ENCODE assay signal across 14 cellular contexts in genomic region chr5:77773734-77774280, GRCh38. TPM values are rescaled to one million over a fixed set of nuclear protein-coding genes. Genes with fewer than 3 reads are reported as not detected.
DNase-seq lines count a peak whose midpoint lies in the region; ATAC-seq, FAIRE-seq and TF ChIP-seq lines count a peak whose summit lies in the region.
"Had no signal": no experiment of that assay in that cellular context is flagged by ENCODE, and none has a peak within 500 bp of the region (broad histone marks: within the 10 kb centered on the region; RNA-seq: fewer than 3 reads in every experiment).

No MANE protein-coding gene starts in this region.

- peak overlapping the region; percentile 51 for H3K4me3 Mint-ChIP-seq in activated CD4-positive, alpha-beta T cell treated with anti-CD3 and anti-CD28 coated beads, Interleukin-2, amount 10 ng/mL, durations not matched to agents 24 days and 14 days
- H3K4me3 Mint-ChIP-seq in activated CD4-positive, alpha-beta T cell treated with anti-CD3 and anti-CD28 coated beads, Interleukin-2, amount 10 ng/mL, durations not matched to agents 7 days and 5 days = no peak overlapping the region

- FAIRE-seq in endothelial cell of umbilical vein (lab: Jason Lieb, UNC) = no peak
- FAIRE-seq: bronchial epithelial cell, GM19239 had no signal

- H3K27me3 ChIP-seq in endothelial cell of umbilical vein (ENCODE audit: control insufficient read depth in 2 of 2, insufficient read depth in 2 of 2, low read length in 2 of 2) (no peaks in the 10 kb centered on the region), psoas muscle (ENCODE audit: insufficient read depth in 3 of 3, low read length in 2 of 3) (no peaks in the 10 kb centered on the region), ovary (no peaks in the 10 kb centered on the region)
- H3K27me3 ChIP-seq: foreskin keratinocyte, SJSA1 had no signal

- no peak for TF ChIP-seq EP300 in ovary (IDR thresholded peaks at IDR 0.05)

- WGBS in psoas muscle, 3 donors = 65 to 74% (median 67%) methylated on average over 3 of the region's 3 CpGs
- WGBS in ovary, 3 donors = 61 to 66% (median 61%) methylated on average over 3 of the region's 3 CpGs

- peaks cover 25% of the 10 kb centered on the region for H4K20me1 ChIP-seq in OCI-LY7 (ENCODE audit: insufficient read depth, low read length)
- peaks cover 13% of the 10 kb centered on the region for H4K20me1 ChIP-seq in endothelial cell of umbilical vein (replicated peaks; ENCODE audit: control insufficient read depth, extremely low read depth, insufficient read depth, low read length)

- ATAC-seq in psoas muscle = no peak
- ATAC-seq: foreskin keratinocyte had no signal

- H3K9me3 ChIP-seq in OCI-LY7 (ENCODE audit: low read length) (no peaks in the 10 kb centered on the region), endothelial cell of umbilical vein (replicated peaks; ENCODE audit: control insufficient read depth, insufficient read depth, low read length) (no peaks in the 10 kb centered on the region), psoas muscle (no peaks in the 10 kb centered on the region), ovary (no peaks in the 10 kb centered on the region)
- H3K9me3 ChIP-seq: SJSA1 had no signal

- H3K4me1 ChIP-seq in OCI-LY7 (ENCODE audit: insufficient read depth, low read length, poor library complexity, severe bottlenecking) = peaks cover 30% of the 10 kb centered on the region
- H3K4me1 ChIP-seq in endothelial cell of umbilical vein (ENCODE audit: control insufficient read depth, extremely low read depth, insufficient read depth, low read length) = peaks cover 26% of the 10 kb centered on the region
- peaks cover 61% of the 10 kb centered on the region for H3K4me1 ChIP-seq in psoas muscle
- peaks cover 14% of the 10 kb centered on the region for H3K4me1 ChIP-seq in ovary (ENCODE audit: insufficient read depth)

- H3K27ac Mint-ChIP-seq in activated CD4-positive, alpha-beta T cell treated with anti-CD3 and anti-CD28 coated beads, Interleukin-2, amount 10 ng/mL, durations not matched to agents 24 days and 14 days = no peak overlapping the region
- no peak overlapping the region for H3K27ac Mint-ChIP-seq in activated CD4-positive, alpha-beta T cell treated with anti-CD3 and anti-CD28 coated beads, Interleukin-2, amount 10 ng/mL, durations not matched to agents 7 days and 5 days

- peak overlapping the region; percentile 77 for H3K4me3 ChIP-seq in OCI-LY7 (ENCODE audit: low read depth, low read length, poor library complexity, severe bottlenecking)
- no peak overlapping the region for H3K4me3 ChIP-seq in endothelial cell of umbilical vein (replicated peaks in 1 of 3; ENCODE audit: insufficient read depth in 1 of 3, low read depth in 1 of 3, low read length in 3 of 3)
- H3K4me3 ChIP-seq in psoas muscle = peak overlapping the region; percentile 67
- H3K4me3 ChIP-seq in ovary = no peak overlapping the region
- H3K4me3 ChIP-seq: SJSA1 had no signal

- BruUV-seq in OCI-LY7 (replicated peaks; lab: Mats Ljungman, UMichigan) = no TSS peak
- BruUV-seq in endothelial cell of umbilical vein (replicated peaks; lab: Mats Ljungman, UMichigan) = no TSS peak

- no peak overlapping the region for H3K27ac ChIP-seq in OCI-LY7 (ENCODE audit: low read depth, low read length, poor library complexity, severe bottlenecking)
- no peak overlapping the region for H3K27ac ChIP-seq in endothelial cell of umbilical vein (ENCODE audit: insufficient read depth, low read depth, low read length)
- no peak overlapping the region for H3K27ac ChIP-seq in psoas muscle
- H3K27ac ChIP-seq in ovary = no peak overlapping the region
- H3K27ac ChIP-seq: foreskin keratinocyte, SJSA1 had no signal

- H3K36me3 Mint-ChIP-seq in activated CD4-positive, alpha-beta T cell treated with anti-CD3 and anti-CD28 coated beads, Interleukin-2, amount 10 ng/mL, durations not matched to agents 24 days and 14 days (ENCODE audit: low read depth) = peaks cover 37% of the 10 kb centered on the region
- H3K36me3 Mint-ChIP-seq in activated CD4-positive, alpha-beta T cell treated with anti-CD3 and anti-CD28 coated beads, Interleukin-2, amount 10 ng/mL, durations not matched to agents 7 days and 5 days (ENCODE audit: low read depth) = peaks cover 32% of the 10 kb centered on the region

- H3K4me2 ChIP-seq in OCI-LY7 (ENCODE audit: low read length) = peak overlapping the region; percentile 82
- H3K4me2 ChIP-seq in endothelial cell of umbilical vein (ENCODE audit: insufficient read depth, low read length) = peak overlapping the region; percentile 83

- no peak overlapping the region for H3K9ac ChIP-seq in endothelial cell of umbilical vein (replicated peaks; ENCODE audit: extremely low read depth, insufficient read depth, low read length)

- H3K9me1 ChIP-seq in endothelial cell of umbilical vein (replicated peaks; ENCODE audit: control insufficient read depth, extremely low read depth, insufficient read depth, low read length) = no peaks in the 10 kb centered on the region

- CTCF ChIA-PET in activated CD4-positive, alpha-beta T cell treated with anti-CD3 and anti-CD28 coated beads, Interleukin-2, amount 10 ng/mL, durations not matched to agents 7 days and 5 days (lab: Charles Lee) = no interaction called here
- CTCF ChIA-PET in OCI-LY7 (lab: Charles Lee; ENCODE audit: unreplicated experiment) (no interaction called here), endothelial cell of umbilical vein (lab: Charles Lee) (no interaction called here)

- H3K27me3 Mint-ChIP-seq in activated CD4-positive, alpha-beta T cell treated with anti-CD3 and anti-CD28 coated beads, Interleukin-2, amount 10 ng/mL, durations not matched to agents 24 days and 14 days = no peaks in the 10 kb centered on the region
- no peaks in the 10 kb centered on the region for H3K27me3 Mint-ChIP-seq in activated CD4-positive, alpha-beta T cell treated with anti-CD3 and anti-CD28 coated beads, Interleukin-2, amount 10 ng/mL, durations not matched to agents 7 days and 5 days
- H3K27me3 Mint-ChIP-seq: activated CD4-positive, alpha-beta memory T cell treated with anti-CD3 and anti-CD28 coated beads, Interleukin-2, amount 10 ng/mL, durations not matched to agents 7 days and 5 days had no signal

- intact Hi-C loops in activated CD4-positive, alpha-beta T cell treated with anti-CD3 and anti-CD28 coated beads, Interleukin-2, amount 10 ng/mL, durations not matched to agents 24 days and 14 days (cut with micrococcal nuclease) = loop anchor here (10.0 kb wide), 1 partner anchor 1211 kb away; the partner anchor contains the start of gene ARSB
- intact Hi-C loops in OCI-LY7 (cut with micrococcal nuclease; ENCODE audit: unreplicated experiment) (loop anchor here (10.0 kb wide), 2 partner anchors 341 to 1741 kb away; partner anchors contain the start of gene HOMER1), endothelial cell of umbilical vein (cut with micrococcal nuclease) (loop anchor here (10.0 kb wide), 1 partner anchor 391 kb away; no protein-coding TSS in a partner anchor), psoas muscle (cut with DNase I) (loop anchor here in 1 of 2 donors (10.0 kb wide), 1 partner anchor 129 kb away; no protein-coding TSS in a partner anchor), ovary (cut with DNase I) (no loop called here)

- H3K9me2 ChIP-seq in OCI-LY7 (ENCODE audit: insufficient read depth, low read length) = no peaks in the 10 kb centered on the region

- TF ChIP-seq CTCF in OCI-LY7 (conservative IDR thresholded peaks at IDR 0.05; ENCODE audit: low read length) = no peak
- TF ChIP-seq CTCF in endothelial cell of umbilical vein (IDR thresholded peaks at IDR 0.05; ENCODE audit: extremely low read depth in 1 of 2, insufficient read depth in 1 of 2, low read depth in 1 of 2, low read length in 2 of 2) = no peak
- no peak for TF ChIP-seq CTCF in psoas muscle (IDR thresholded peaks at IDR 0.05)
- TF ChIP-seq CTCF in ovary (IDR thresholded peaks at IDR 0.05) = no peak

- H3K36me3 ChIP-seq in OCI-LY7 (ENCODE audit: insufficient read depth, low read length) (peaks cover 53% of the 10 kb centered on the region), endothelial cell of umbilical vein (ENCODE audit: control insufficient read depth in 2 of 2, extremely low read depth in 1 of 2, insufficient read depth in 2 of 2, low read length in 2 of 2) (peaks cover 0 to 8% of the 10 kb centered on the region in 2 experiments), psoas muscle (ENCODE audit: insufficient read depth in 1 of 2, low read depth in 1 of 2) (peaks cover 3 to 15% of the 10 kb centered on the region in 2 donors), ovary (no peaks in the 10 kb centered on the region)

- H3K79me2 ChIP-seq in OCI-LY7 (ENCODE audit: insufficient read depth, low read depth, low read length) (peaks cover 69% of the 10 kb centered on the region), endothelial cell of umbilical vein (ENCODE audit: control insufficient read depth, insufficient read depth, low read length) (peaks cover 70% of the 10 kb centered on the region)

- dilution Hi-C loops in endothelial cell of umbilical vein (cut with MboI; ENCODE audit: extremely low pct_ligation_motif_present, low sequenced_read_pairs) = no loop called here

- no peak for DNase-seq in activated CD4-positive, alpha-beta T cell treated with anti-CD3 and anti-CD28 coated beads, Interleukin-2, amount 10 ng/mL, durations not matched to agents 24 days and 14 days
- DNase-seq in activated CD4-positive, alpha-beta T cell treated with anti-CD3 and anti-CD28 coated beads, Interleukin-2, amount 10 ng/mL, durations not matched to agents 7 days and 5 days = no peak
- no peak for DNase-seq in OCI-LY7 (ENCODE audit: low spot score)
- no peak for DNase-seq in endothelial cell of umbilical vein (ENCODE audit: low read depth, low spot score)
- no peak for DNase-seq in psoas muscle
- DNase-seq in ovary = no peak
- no peak for DNase-seq in UCSD-AML1 (lab: John Stamatoyannopoulos, UW; ENCODE audit: unreplicated experiment)
- no peak for DNase-seq in ecto neural progenitor cell (ENCODE audit: low spot score)
- DNase-seq: activated CD4-positive, alpha-beta memory T cell treated with anti-CD3 and anti-CD28 coated beads, Interleukin-2, amount 10 ng/mL, durations not matched to agents 7 days and 5 days; foreskin keratinocyte; NCI-H2171 treated with DMSO at 0.1 percent for 48 hours had no signal

- H2AFZ ChIP-seq in OCI-LY7 (ENCODE audit: low read length) (no peak overlapping the region), endothelial cell of umbilical vein (ENCODE audit: low read depth, low read length) (no peak overlapping the region)

- POLR2A ChIA-PET in activated CD4-positive, alpha-beta T cell treated with anti-CD3 and anti-CD28 coated beads, Interleukin-2, amount 10 ng/mL, durations not matched to agents 7 days and 5 days (lab: Charles Lee) = no interaction called here
- POLR2A ChIA-PET in OCI-LY7 (lab: Charles Lee) = interaction anchor here (0.5 kb wide), 1 partner anchor 80 kb away, joined by 4 read pairs; no protein-coding TSS in a partner anchor
- POLR2A ChIA-PET in endothelial cell of umbilical vein (lab: Charles Lee) = no interaction called here

- H3K9me3 Mint-ChIP-seq in activated CD4-positive, alpha-beta T cell treated with anti-CD3 and anti-CD28 coated beads, Interleukin-2, amount 10 ng/mL, durations not matched to agents 24 days and 14 days = no peaks in the 10 kb centered on the region
- H3K9me3 Mint-ChIP-seq in activated CD4-positive, alpha-beta T cell treated with anti-CD3 and anti-CD28 coated beads, Interleukin-2, amount 10 ng/mL, durations not matched to agents 7 days and 5 days = no peaks in the 10 kb centered on the region
- H3K9me3 Mint-ChIP-seq: activated CD4-positive, alpha-beta memory T cell treated with anti-CD3 and anti-CD28 coated beads, Interleukin-2, amount 10 ng/mL, durations not matched to agents 7 days and 5 days had no signal

- TF ChIP-seq POLR2A in endothelial cell of umbilical vein (IDR thresholded peaks at IDR 0.05; ENCODE audit: low read depth, low read length) = no peak
- no peak for TF ChIP-seq POLR2A in ovary (IDR thresholded peaks at IDR 0.05)

- H3K4me1 Mint-ChIP-seq in activated CD4-positive, alpha-beta T cell treated with anti-CD3 and anti-CD28 coated beads, Interleukin-2, amount 10 ng/mL, durations not matched to agents 24 days and 14 days = peaks cover 42% of the 10 kb centered on the region
- peaks cover 55% of the 10 kb centered on the region for H3K4me1 Mint-ChIP-seq in activated CD4-positive, alpha-beta T cell treated with anti-CD3 and anti-CD28 coated beads, Interleukin-2, amount 10 ng/mL, durations not matched to agents 7 days and 5 days

RNA-seq across cellular contexts. Expression of gene TBCA, which starts 2.3 kb away (rescaled TPM):
- total RNA-seq in activated CD4-positive, alpha-beta T cell treated with anti-CD3 and anti-CD28 coated beads, Interleukin-2, amount 10 ng/mL, durations not matched to agents 24 days and 14 days = 199 and 207 TPM in 2 replicates
- 100 to 1,000 TPM; 163 to 167 TPM for total RNA-seq in activated CD4-positive, alpha-beta T cell treated with anti-CD3 and anti-CD28 coated beads, Interleukin-2, amount 10 ng/mL, durations not matched to agents 7 days and 5 days
- total RNA-seq in OCI-LY7 (2014; rRNA removed; shearing (Covaris generic)) = 174 and 214 TPM in 2 replicates
- 268 and 274 TPM in 2 replicates for total RNA-seq in OCI-LY7 (2022)
- total RNA-seq in endothelial cell of umbilical vein = 193 and 206 TPM in 2 replicates
- polyA plus RNA-seq in endothelial cell of umbilical vein = 26.3 and 48.2 TPM in 2 replicates
- 147 and 193 TPM in 2 replicates for polyA plus RNA-seq in endothelial cell of umbilical vein (2011; cell fraction: cytosol; rRNA removed)
- polyA plus RNA-seq in endothelial cell of umbilical vein (2011; cell fraction: nucleus; rRNA removed) = 50.7 and 78.1 TPM in 2 replicates
- 262 and 295 TPM in 2 replicates for polyA plus RNA-seq in endothelial cell of umbilical vein (2012)
- polyA minus RNA-seq in endothelial cell of umbilical vein = 6.3 and 7.8 TPM in 2 replicates
- 36.9 TPM for polyA minus RNA-seq in endothelial cell of umbilical vein (2011; cell fraction: cytosol; rRNA and poly(A)+ RNA removed)
- polyA minus RNA-seq in endothelial cell of umbilical vein (2011; cell fraction: nucleus; rRNA and poly(A)+ RNA removed) = 6.7 and 9.8 TPM in 2 replicates
- total RNA-seq in psoas muscle = 100 to 1,000 TPM in 3 of 4 donors, 10 to 100 TPM in 1; 93.3 to 132 (median 117) TPM
- polyA plus RNA-seq in psoas muscle = 100 to 1,000 TPM; 133 to 209 (median 141) TPM
- 100 to 1,000 TPM; 125 to 245 (median 188) TPM for total RNA-seq in ovary
- polyA plus RNA-seq in ovary = 100 to 1,000 TPM; 277 to 283 TPM

Comparison
In these comparisons a context has a peak if more than half of its experiments do, and no peak if none do; other contexts are left out.
1. H3K4me3 ChIP-seq: peak in OCI-LY7 (single experiment) and psoas muscle (single experiment); none in endothelial cell of umbilical vein (0 of 3) and ovary (single experiment).
2. intact Hi-C loops: an anchor here in activated CD4-positive, alpha-beta T cell treated with anti-CD3 and anti-CD28 coated beads, Interleukin-2, amount 10 ng/mL, durations not matched to agents 24 days and 14 days (10.0 kb wide), OCI-LY7 (10.0 kb wide) and endothelial cell of umbilical vein (10.0 kb wide); none called in ovary.